In genomic region chr9:134341929-134342745, GRCh38 we compare ENCODE assay signal across 13 cellular contexts. TPM values are rescaled to one million over a fixed set of nuclear protein-coding genes. Genes with fewer than 3 reads are reported as not detected.
DNase-seq lines count a peak whose midpoint lies in the region; ATAC-seq and TF ChIP-seq lines count a peak whose summit lies in the region.
"Had no signal": no experiment of that assay in that cellular context is flagged by ENCODE, and none has a peak within 500 bp of the region (broad histone marks: within the 10 kb centered on the region; RNA-seq: fewer than 3 reads in every experiment).

No MANE protein-coding gene starts in this region.

- H4K8ac ChIP-seq in neuronal stem cell (ENCODE audit: low read depth, low read length): no peak overlapping the region

- H3K36me3 ChIP-seq in duodenal mucosa (ENCODE audit: control insufficient read depth in 1 of 2, insufficient read depth in 2 of 2, low read length in 2 of 2): peaks cover 0 to 3% of the 10 kb centered on the region in 2 donors
- peaks cover 0 to 7% of the 10 kb centered on the region in 2 donors for H3K36me3 ChIP-seq in neuronal stem cell (replicated peaks in 1 of 2; ENCODE audit: control insufficient read depth in 2 of 2, insufficient read depth in 2 of 2, low read length in 2 of 2)
- H3K36me3 ChIP-seq in tibial nerve: no peaks in the 10 kb centered on the region

- TF ChIP-seq EP300 in tibial nerve (IDR thresholded peaks at IDR 0.05): no peak

- H2AK5ac ChIP-seq in neuronal stem cell (ENCODE audit: low read depth, low read length): peak overlapping the region; percentile 74

- H4K91ac ChIP-seq in neuronal stem cell (ENCODE audit: low read depth, low read length, poor library complexity): no peak overlapping the region

- peak overlapping the region; percentile 87 for H3K18ac ChIP-seq in neuronal stem cell (ENCODE audit: low read length)

- no peak overlapping the region for H3K4me2 ChIP-seq in neuronal stem cell (ENCODE audit: insufficient read depth, low read length, poor library complexity, severe bottlenecking)

- H3K4me1 ChIP-seq in duodenal mucosa (ENCODE audit: control insufficient read depth in 1 of 2, insufficient read depth in 2 of 2, low read length in 2 of 2) (peaks cover 88 to 90% of the 10 kb centered on the region in 2 donors), neuronal stem cell (ENCODE audit: control insufficient read depth in 2 of 2, insufficient read depth in 1 of 2, low read depth in 1 of 2, low read length in 2 of 2) (peaks cover 12 to 30% of the 10 kb centered on the region in 2 donors), tibial nerve (peaks cover 0 to 100% (median 94%) of the 10 kb centered on the region in 4 donors)

- ATAC-seq in GM21529 (IDR thresholded peaks at IDR 0.05; ENCODE audit: unreplicated experiment) (no peak), GM21367 (IDR thresholded peaks at IDR 0.05; ENCODE audit: unreplicated experiment) (no peak)
- ATAC-seq: activated T-cell treated with anti-CD3 and anti-CD28 coated beads, Interleukin-2, amount 50 U/mL, for 4 hours had no signal

- peak overlapping the region; percentile 46 for H2BK12ac ChIP-seq in neuronal stem cell (ENCODE audit: low read length)

- WGBS in neuronal stem cell (ENCODE audit: extremely low coverage in 2 of 2, insufficient read length in 2 of 2, insufficient replicate concordance in 1 of 2), 2 donors: no CpG with 5 or more reads among the region's 19 CpGs
- 86 to 89% methylated on average over 13 to 17 of the region's 19 CpGs for WGBS in tibial nerve, 2 donors

- H3K9me3 ChIP-seq in duodenal mucosa (ENCODE audit: control insufficient read depth in 1 of 2, low read length in 2 of 2) (no peaks in the 10 kb centered on the region), neuronal stem cell (replicated peaks in 1 of 2; ENCODE audit: control insufficient read depth in 2 of 2, insufficient read depth in 1 of 2, low read depth in 1 of 2, low read length in 2 of 2) (no peaks in the 10 kb centered on the region), tibial nerve (no peaks in the 10 kb centered on the region)

- H2BK120ac ChIP-seq in neuronal stem cell (ENCODE audit: low read depth, low read length): no peak overlapping the region

- H2BK5ac ChIP-seq in neuronal stem cell (ENCODE audit: low read length): peak overlapping the region; percentile 94

- H2BK15ac ChIP-seq in neuronal stem cell (ENCODE audit: low read length): no peak overlapping the region

- no peak for TF ChIP-seq CTCF in VCaP (conservative IDR thresholded peaks at IDR 0.05)
- TF ChIP-seq CTCF in tibial nerve (IDR thresholded peaks at IDR 0.05): no peak

- H3K79me1 ChIP-seq in neuronal stem cell (ENCODE audit: low read depth, low read length): peaks cover 69% of the 10 kb centered on the region

- H3K27me3 ChIP-seq in duodenal mucosa (ENCODE audit: control insufficient read depth in 1 of 2, insufficient read depth in 2 of 2, low read length in 2 of 2) (no peaks in the 10 kb centered on the region), neuronal stem cell (ENCODE audit: control insufficient read depth in 3 of 3, insufficient read depth in 3 of 3, low read depth in 1 of 3, low read length in 3 of 3) (no peaks in the 10 kb centered on the region), tibial nerve (no peaks in the 10 kb centered on the region)

- H3K4me3 ChIP-seq in duodenal mucosa (ENCODE audit: low read depth in 1 of 2, low read length in 2 of 2) (peak overlapping the region in 1 of 2 donors; percentile 40), neuronal stem cell (ENCODE audit: low read length in 2 of 2) (no peak overlapping the region), tibial nerve (no peak overlapping the region)

- no peak overlapping the region for H2AFZ ChIP-seq in neuronal stem cell (ENCODE audit: low read length)

- H3K14ac ChIP-seq in neuronal stem cell (ENCODE audit: low read length): peak overlapping the region; percentile 63

- peak overlapping the region; percentile 30; the same call in 1 of the 2 replicates for H3K27ac ChIP-seq in VCaP
- peak overlapping the region; percentile 25 for H3K27ac ChIP-seq in duodenal mucosa (ENCODE audit: low read depth, low read length)
- no peak overlapping the region for H3K27ac ChIP-seq in neuronal stem cell (replicated peaks; ENCODE audit: low read length)
- peak overlapping the region in 3 of 4 donors; percentile 72 to 81 (median 80) for H3K27ac ChIP-seq in tibial nerve
- H3K27ac ChIP-seq: C4-2B had no signal

- peak overlapping the region; percentile 85 for H3K23ac ChIP-seq in neuronal stem cell (ENCODE audit: low read depth, low read length, poor library complexity)

- H3K9ac ChIP-seq in duodenal mucosa (ENCODE audit: low read depth in 1 of 2, low read length in 2 of 2): peak overlapping the region in 1 of 2 donors; percentile 23
- H3K9ac ChIP-seq in neuronal stem cell (ENCODE audit: low read depth, low read length, poor library complexity): no peak overlapping the region

- no peak overlapping the region for H3K4ac ChIP-seq in neuronal stem cell (ENCODE audit: low read length)

- no peak for DNase-seq in neuronal stem cell (ENCODE audit: low spot score)
- DNase-seq in tibial nerve (ENCODE audit: low spot score in 2 of 2): no peak
- DNase-seq in NCI-H2029 (lab: John Stamatoyannopoulos, UW): no peak
- DNase-seq: activated naive CD8-positive, alpha-beta T cell treated with anti-CD3 and anti-CD28 coated beads for 36 hours; activated T-cell treated with anti-CD3 and anti-CD28 coated beads, Interleukin-2, amount 50 U/mL, for 4 hours; DMS79; NCI-H146; occipital lobe had no signal

- TF ChIP-seq POLR2A in tibial nerve (IDR thresholded peaks at IDR 0.05): no peak

RNA-seq across cellular contexts. Expression of gene RXRA, which starts 15.9 kb away (rescaled TPM):
- 36.1 TPM for polyA plus RNA-seq in neuronal stem cell (2013, experiment 1 of 2)
- polyA plus RNA-seq in neuronal stem cell (2013, experiment 2 of 2): 36.3 TPM
- 10 to 100 TPM; 53.5 to 61.5 (median 56.5) TPM for total RNA-seq in tibial nerve
